Comparison of ENCODE assay signal across 8 cellular contexts in the genomic region with DNA sequence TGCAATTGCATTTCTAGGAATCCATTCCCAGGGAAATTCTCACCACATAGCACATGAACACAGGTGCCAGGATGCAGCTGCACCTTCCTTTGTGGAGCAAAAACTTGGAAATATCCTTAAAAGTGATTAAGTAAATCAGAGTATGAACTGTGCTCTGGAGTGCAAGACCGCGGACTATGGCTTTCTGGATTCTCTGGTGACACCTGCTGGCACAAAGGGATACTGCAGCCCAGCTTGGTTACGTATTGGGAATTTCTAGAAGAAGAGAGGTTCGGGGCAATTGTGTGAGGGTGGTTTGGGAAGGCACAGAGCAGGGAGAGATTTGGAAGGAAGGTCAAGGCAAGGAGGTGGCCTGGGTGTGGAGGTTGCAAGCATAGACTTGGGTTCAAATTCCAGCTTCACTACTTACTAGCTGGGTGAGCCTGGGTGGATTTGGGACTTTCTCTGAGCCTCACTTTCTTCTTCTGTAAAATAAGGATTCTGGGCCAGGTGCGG. TPM values are rescaled to one million over a fixed set of nuclear protein-coding genes. Genes with fewer than 3 reads are reported as not detected.
DNase-seq lines count a peak whose midpoint lies in the region; ATAC-seq and TF ChIP-seq lines count a peak whose summit lies in the region.

No MANE protein-coding gene starts in this region.

- no peaks in the 10 kb centered on the region for H3K79me2 ChIP-seq in DND-41 (ENCODE audit: insufficient read depth, low read length)

- no peaks in the 10 kb centered on the region for H3K36me3 Mint-ChIP-seq in activated naive CD8-positive, alpha-beta T cell treated with anti-CD3 and anti-CD28 coated beads for 36 hours

- DNase-seq in DND-41 (peak; percentile 86), MG63 (peak; percentile 64), SKM-1 (lab: John Stamatoyannopoulos, UW; ENCODE audit: unreplicated experiment) (peak; percentile 68), left cardiac atrium (peak; percentile 74), retina (peak; percentile 79)
- DNase-seq in activated naive CD8-positive, alpha-beta T cell treated with anti-CD3 and anti-CD28 coated beads for 36 hours = peak; percentile 69

- H3K27me3 Mint-ChIP-seq in activated naive CD8-positive, alpha-beta T cell treated with anti-CD3 and anti-CD28 coated beads for 36 hours = peaks cover 21% of the 10 kb centered on the region

- no peak overlapping the region for H3K4me2 ChIP-seq in DND-41 (ENCODE audit: insufficient read depth, low read length)

- peaks cover 16% of the 10 kb centered on the region for H3K4me1 ChIP-seq in DND-41 (ENCODE audit: insufficient read depth, low read length)

- H3K9ac ChIP-seq in DND-41 (ENCODE audit: low read depth, low read length) = no peak overlapping the region

- H3K27ac Mint-ChIP-seq in activated naive CD8-positive, alpha-beta T cell treated with anti-CD3 and anti-CD28 coated beads for 36 hours = no peak overlapping the region

- no peaks in the 10 kb centered on the region for H3K27me3 ChIP-seq in DND-41 (ENCODE audit: insufficient read depth, low read length, poor library complexity)
- no peaks in the 10 kb centered on the region for H3K27me3 ChIP-seq in MG63

- H3K27ac ChIP-seq in DND-41 (ENCODE audit: low read length) = no peak overlapping the region

- ATAC-seq in DND-41 (ENCODE audit: insufficient read depth, low read depth) (peak; percentile 82), left cardiac atrium (peak in 1 of 2 donors; percentile 3), GM21529 (IDR thresholded peaks at IDR 0.05; ENCODE audit: unreplicated experiment) (no peak), GM19455 (IDR thresholded peaks at IDR 0.05; ENCODE audit: unreplicated experiment) (no peak)

- peaks cover 9% of the 10 kb centered on the region for H3K4me1 Mint-ChIP-seq in activated naive CD8-positive, alpha-beta T cell treated with anti-CD3 and anti-CD28 coated beads for 36 hours

- H3K4me3 ChIP-seq in DND-41 (ENCODE audit: low read depth in 1 of 2, low read length in 2 of 2) (no peak overlapping the region), MG63 (no peak overlapping the region)

- H3K36me3 ChIP-seq in DND-41 (ENCODE audit: insufficient read depth, low read length) (no peaks in the 10 kb centered on the region), MG63 (no peaks in the 10 kb centered on the region)

- TF ChIP-seq CTCF in DND-41 (IDR thresholded peaks at IDR 0.05; ENCODE audit: borderline replicate concordance, extremely low read depth, low read length, poor library complexity, severe bottlenecking) = peak; percentile 100

- no peak overlapping the region for H2AFZ ChIP-seq in DND-41 (ENCODE audit: low read depth, low read length)

- no peak overlapping the region for H3K4me3 Mint-ChIP-seq in activated naive CD8-positive, alpha-beta T cell treated with anti-CD3 and anti-CD28 coated beads for 36 hours

- peaks cover 1% of the 10 kb centered on the region for H3K9me3 Mint-ChIP-seq in activated naive CD8-positive, alpha-beta T cell treated with anti-CD3 and anti-CD28 coated beads for 36 hours

- intact Hi-C loops in left cardiac atrium (cut with DNase I) = loop anchor here in 1 of 2 donors (1.0 to 2.0 kb wide), 2 partner anchors 48 to 191 kb away; no protein-coding TSS in a partner anchor

- no peaks in the 10 kb centered on the region for H4K20me1 ChIP-seq in DND-41 (ENCODE audit: insufficient read depth, low read length)

- no peaks in the 10 kb centered on the region for H3K9me3 ChIP-seq in DND-41 (ENCODE audit: insufficient read depth, low read length, severe bottlenecking)
- H3K9me3 ChIP-seq in MG63 = no peaks in the 10 kb centered on the region

RNA-seq across cellular contexts. Expression of a gene that starts 15.9 kb away (rescaled TPM):
- 18.2 and 31.6 TPM in 2 replicates for total RNA-seq in MG63 (2014; rRNA removed; shearing (Covaris generic); ENCODE audit: low replicate concordance)
- 10 to 100 TPM; 17.4 to 19.3 TPM for total RNA-seq in activated naive CD8-positive, alpha-beta T cell treated with anti-CD3 and anti-CD28 coated beads for 36 hours
- total RNA-seq in left cardiac atrium = 10 to 100 TPM; 17.7 to 21.8 TPM

RNA-seq across cellular contexts. Expression of a gene that starts 21.3 kb away (rescaled TPM):
- 22.5 and 46.5 TPM in 2 replicates for total RNA-seq in MG63 (2014; rRNA removed; shearing (Covaris generic); ENCODE audit: low replicate concordance)
- 10 to 100 TPM; 36.4 to 37.7 TPM for total RNA-seq in activated naive CD8-positive, alpha-beta T cell treated with anti-CD3 and anti-CD28 coated beads for 36 hours
- 100 to 1,000 TPM in 1 of 2 donors, 10 to 100 TPM in 1; 73.2 to 111 TPM for total RNA-seq in left cardiac atrium

RNA-seq across cellular contexts. Expression of a gene that starts 56.4 kb away (rescaled TPM):
- 23.3 and 29.6 TPM in 2 replicates for total RNA-seq in MG63 (2014; rRNA removed; shearing (Covaris generic); ENCODE audit: low replicate concordance)
- 100 to 1,000 TPM; 150 to 156 TPM for total RNA-seq in activated naive CD8-positive, alpha-beta T cell treated with anti-CD3 and anti-CD28 coated beads for 36 hours
- total RNA-seq in left cardiac atrium = 100 to 1,000 TPM in 1 of 2 donors, 10 to 100 TPM in 1; 77.4 to 109 TPM
